ENCODE assay signal across 13 cellular contexts in the genomic region with DNA sequence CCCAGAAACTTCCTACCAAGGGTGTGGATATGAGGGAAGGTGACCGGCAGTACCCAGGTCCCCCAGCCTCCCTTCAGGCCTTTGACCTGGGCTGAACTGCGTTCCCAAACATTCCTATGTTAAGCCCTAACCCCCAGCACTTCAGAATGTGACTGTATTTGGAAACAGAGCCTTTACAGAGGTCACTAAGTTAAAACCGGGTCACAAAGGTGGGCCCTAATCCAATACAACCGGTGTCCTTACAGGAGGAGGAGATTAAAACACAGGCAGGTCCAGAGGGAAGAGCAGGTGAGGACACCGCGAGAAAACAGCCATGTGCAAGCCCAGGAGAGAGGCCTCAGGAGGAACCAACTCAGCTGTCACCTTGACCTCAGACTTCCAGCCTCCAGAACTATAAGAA. TPM values are rescaled to one million over a fixed set of nuclear protein-coding genes. Genes with fewer than 3 reads are reported as not detected.
DNase-seq lines count a peak whose midpoint lies in the region; ATAC-seq and TF ChIP-seq lines count a peak whose summit lies in the region.
"Had no signal": no experiment of that assay in that cellular context is flagged by ENCODE, and none has a peak within 500 bp of the region (broad histone marks: within the 10 kb centered on the region; RNA-seq: fewer than 3 reads in every experiment).

No MANE protein-coding gene starts in this region.

- H3K36me3 ChIP-seq in BLaER1 = peaks cover 39% of the 10 kb centered on the region
- H3K36me3 ChIP-seq in BLaER1 treated with 17β-estradiol and CSF1 and Interleukin-3, amounts not matched to agents 10 nM and 100 nM = peaks cover 21 to 78% (median 36%) of the 10 kb centered on the region in 11 experiments; a peak in 20 of 22 replicates
- H3K36me3 ChIP-seq: BE2C, HAP-1 had no signal

- no peaks in the 10 kb centered on the region for H3K27me3 ChIP-seq in BLaER1
- H3K27me3 ChIP-seq in BLaER1 treated with 17β-estradiol and CSF1 and Interleukin-3, amounts not matched to agents 10 nM and 100 nM = no peaks in the 10 kb centered on the region

- H3K9me3 Mint-ChIP-seq in nephron progenitor cell = no peaks in the 10 kb centered on the region
- H3K9me3 Mint-ChIP-seq in CD14-positive monocyte = no peaks in the 10 kb centered on the region
- H3K9me3 Mint-ChIP-seq: CD8-positive, alpha-beta T cell had no signal

- H3K9me3 ChIP-seq in BLaER1 = peaks cover 2% of the 10 kb centered on the region
- peaks cover 0 to 3% (median 0%) of the 10 kb centered on the region in 11 experiments; a peak in 1 of 22 replicates for H3K9me3 ChIP-seq in BLaER1 treated with 17β-estradiol and CSF1 and Interleukin-3, amounts not matched to agents 10 nM and 100 nM (replicated peaks in 1 of 11)
- H3K9me3 ChIP-seq: BE2C, HAP-1 had no signal

- H3K27ac ChIP-seq in BLaER1 = peak overlapping the region; percentile 74
- H3K27ac ChIP-seq in BLaER1 treated with 17β-estradiol and CSF1 and Interleukin-3, amounts not matched to agents 10 nM and 100 nM = peak overlapping the region in 3 of 11 experiments; percentile 1 to 56 (median 22); a peak in 3 of 22 replicates

- no peak overlapping the region for H3K4me3 ChIP-seq in BLaER1
- H3K4me3 ChIP-seq in BLaER1 treated with 17β-estradiol and CSF1 and Interleukin-3, amounts not matched to agents 10 nM and 100 nM = no peak overlapping the region
- H3K4me3 ChIP-seq: HAP-1 had no signal

- H3K27ac Mint-ChIP-seq in nephron progenitor cell (peak overlapping the region; percentile 83), CD14-positive monocyte (peak overlapping the region in 1 of 7 donors; percentile 11)
- H3K27ac Mint-ChIP-seq: CD8-positive, alpha-beta T cell had no signal

- H3K4me1 ChIP-seq in BLaER1 = peaks cover 73% of the 10 kb centered on the region
- peaks cover 45 to 78% (median 69%) of the 10 kb centered on the region in 10 experiments for H3K4me1 ChIP-seq in BLaER1 treated with 17β-estradiol and CSF1 and Interleukin-3, amounts not matched to agents 10 nM and 100 nM
- H3K4me1 ChIP-seq: BE2C, HAP-1 had no signal

- H3K4me3 Mint-ChIP-seq in nephron progenitor cell (no peak overlapping the region), CD14-positive monocyte (no peak overlapping the region)
- H3K4me3 Mint-ChIP-seq: CD8-positive, alpha-beta T cell had no signal

- peak overlapping the region; percentile 87 for H3K4me2 ChIP-seq in BLaER1
- peak overlapping the region; percentile 40 to 95 (median 79); a peak in 20 of 22 replicates for H3K4me2 ChIP-seq in BLaER1 treated with 17β-estradiol and CSF1 and Interleukin-3, amounts not matched to agents 10 nM and 100 nM

- peak; percentile 85 for ATAC-seq in left lobe of liver
- ATAC-seq: CD8-positive, alpha-beta T cell had no signal

- H3K27me3 Mint-ChIP-seq in nephron progenitor cell (ENCODE audit: low read depth, poor library complexity) (no peaks in the 10 kb centered on the region), CD14-positive monocyte (ENCODE audit: low read depth in 3 of 3) (peaks cover 0 to 3% (median 0%) of the 10 kb centered on the region in 3 donors)

- peaks cover 60% of the 10 kb centered on the region for H4K20me1 ChIP-seq in BLaER1
- peaks cover 24 to 100% (median 64%) of the 10 kb centered on the region in 11 experiments; a peak in 20 of 22 replicates for H4K20me1 ChIP-seq in BLaER1 treated with 17β-estradiol and CSF1 and Interleukin-3, amounts not matched to agents 10 nM and 100 nM

- H3K36me3 Mint-ChIP-seq in nephron progenitor cell (ENCODE audit: low read depth) = peaks cover 34% of the 10 kb centered on the region
- no peaks in the 10 kb centered on the region for H3K36me3 Mint-ChIP-seq in CD14-positive monocyte
- H3K36me3 Mint-ChIP-seq: CD8-positive, alpha-beta T cell had no signal

- DNase-seq in left lobe of liver (ENCODE audit: low spot score) (peak; percentile 72), nephron progenitor cell (no peak), CD14-positive monocyte (ENCODE audit: low spot score) (no peak), globus pallidus (ENCODE audit: low spot score) (no peak), SIG-M5 treated with dmso at 0.1 percent for 504 hours (lab: John Stamatoyannopoulos, UW; ENCODE audit: unreplicated experiment) (no peak)
- DNase-seq: ACHN; BE2C; Calu3; CD8-positive, alpha-beta T cell; GF-D8 had no signal

- H3K9ac ChIP-seq in BLaER1 = peak overlapping the region; percentile 53; the same call in 1 of the 2 replicates
- H3K9ac ChIP-seq in BLaER1 treated with 17β-estradiol and CSF1 and Interleukin-3, amounts not matched to agents 10 nM and 100 nM = peak overlapping the region in 3 of 11 experiments; percentile 15 to 31 (median 21); a peak in 1 of 22 replicates

- peaks cover 41% of the 10 kb centered on the region for H3K4me1 Mint-ChIP-seq in nephron progenitor cell
- H3K4me1 Mint-ChIP-seq in CD14-positive monocyte = no peaks in the 10 kb centered on the region

- intact Hi-C loops in CD14-positive monocyte (cut with micrococcal nuclease) = no loop called here

- TF ChIP-seq CTCF in nephron progenitor cell (IDR thresholded peaks at IDR 0.05) (no peak), CD14-positive monocyte (IDR thresholded peaks at IDR 0.05) (no peak)

RNA-seq across cellular contexts. Expression of a gene that starts 28.0 kb away (rescaled TPM):
- total RNA-seq in left lobe of liver = 54.9 TPM
- 1 to 10 TPM; 1.3 to 1.5 TPM for polyA plus RNA-seq in CD14-positive monocyte
